Comparison of ENCODE assay signal across 21 cellular contexts in the genomic region with DNA sequence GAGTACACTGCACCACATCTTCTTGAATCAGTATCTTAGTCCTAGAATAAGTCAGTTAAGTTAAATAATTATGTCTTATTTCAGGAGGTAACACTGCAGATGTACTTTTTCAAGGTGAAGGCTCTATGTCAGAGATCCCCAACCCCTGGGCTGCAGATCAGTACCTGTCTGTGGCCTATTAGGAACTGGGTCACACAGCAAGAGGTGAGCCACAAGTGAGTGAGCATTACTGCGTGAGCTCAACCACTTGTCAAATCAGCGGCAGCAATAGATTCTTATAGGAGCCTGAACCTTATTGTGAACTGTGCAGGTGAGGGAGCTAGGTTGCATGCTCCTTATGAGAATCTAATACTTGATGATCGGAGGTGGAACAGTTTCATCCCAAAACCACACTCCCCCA.
DNase-seq lines count a peak whose midpoint lies in the region; ATAC-seq and TF ChIP-seq lines count a peak whose summit lies in the region.
"Had no signal": no experiment of that assay in that cellular context is flagged by ENCODE, and none has a peak within 500 bp of the region (broad histone marks: within the 10 kb centered on the region; RNA-seq: fewer than 3 reads in every experiment).

No MANE protein-coding gene starts in this region.

- intact Hi-C loops in stomach (cut with DNase I; ENCODE audit: low total_unique reads): no loop called here

- H3K27ac Mint-ChIP-seq in WTC11: peak overlapping the region; percentile 84
- H3K27ac Mint-ChIP-seq in progenitor cell of endocrine pancreas: peak overlapping the region; percentile 57
- no peak overlapping the region for H3K27ac Mint-ChIP-seq in natural killer cell treated with Interleukin-12 subunit alpha and Interleukin-12 subunit beta and Interleukin-15 and Interleukin-18, amount 100 ng/mL, for 72 hours

- TF ChIP-seq CTCF in GM12865 (IDR thresholded peaks at IDR 0.05; ENCODE audit: insufficient read depth, low read depth, low read length, missing control alignments) (no peak), WTC11 (IDR thresholded peaks at IDR 0.05) (no peak), progenitor cell of endocrine pancreas (IDR thresholded peaks at IDR 0.05; ENCODE audit: unreplicated experiment) (no peak), stomach (IDR thresholded peaks at IDR 0.05) (no peak)

- no peak overlapping the region for H3K27ac ChIP-seq in stomach
- H3K27ac ChIP-seq: 22Rv1, SK-N-MC had no signal

- peaks cover 0 to 10% (median 4%) of the 10 kb centered on the region in 4 donors for H3K9me3 ChIP-seq in stomach
- H3K9me3 ChIP-seq: MG63 had no signal

- H3K27me3 Mint-ChIP-seq in WTC11 (ENCODE audit: low read depth) (no peaks in the 10 kb centered on the region), progenitor cell of endocrine pancreas (peaks cover 14% of the 10 kb centered on the region)
- no peaks in the 10 kb centered on the region for H3K27me3 Mint-ChIP-seq in natural killer cell treated with Interleukin-12 subunit alpha and Interleukin-12 subunit beta and Interleukin-15 and Interleukin-18, amount 100 ng/mL, for 72 hours

- no peaks in the 10 kb centered on the region for H3K4me1 ChIP-seq in stomach

- no peaks in the 10 kb centered on the region for H3K27me3 ChIP-seq in stomach
- H3K27me3 ChIP-seq: MG63 had no signal

- H3K4me3 ChIP-seq in GM12865 (ENCODE audit: low read depth, low read length) (no peak overlapping the region; the same call in 1 of the 2 replicates), stomach (no peak overlapping the region)
- H3K4me3 ChIP-seq: K562, MG63, SK-N-MC had no signal

- ATAC-seq in HG02852 (IDR thresholded peaks at IDR 0.05; ENCODE audit: unreplicated experiment) (peak; percentile 26), WTC11 (no peak; the same call in 1 of the 2 replicates), GM18873 (IDR thresholded peaks at IDR 0.05; ENCODE audit: low FRiP score, unreplicated experiment) (no peak)
- no peak for ATAC-seq in natural killer cell treated with Interleukin-12 subunit alpha and Interleukin-12 subunit beta and Interleukin-15 and Interleukin-18, amount 100 ng/mL, for 72 hours
- ATAC-seq: K562, Panc1 had no signal

- H3K4me1 Mint-ChIP-seq in WTC11 (peaks cover 75% of the 10 kb centered on the region), progenitor cell of endocrine pancreas (ENCODE audit: low read depth) (peaks cover 19% of the 10 kb centered on the region)
- H3K4me1 Mint-ChIP-seq in natural killer cell treated with Interleukin-12 subunit alpha and Interleukin-12 subunit beta and Interleukin-15 and Interleukin-18, amount 100 ng/mL, for 72 hours (ENCODE audit: low read depth in 2 of 2): no peaks in the 10 kb centered on the region

- DNase-seq in GM12865 (ENCODE audit: low read depth): peak; percentile 73
- no peak for DNase-seq in WTC11 (ENCODE audit: low spot score)
- DNase-seq in progenitor cell of endocrine pancreas (ENCODE audit: low spot score, unreplicated experiment): no peak
- no peak for DNase-seq in stomach
- no peak for DNase-seq in natural killer cell treated with Interleukin-12 subunit alpha and Interleukin-12 subunit beta and Interleukin-15 and Interleukin-18, amount 100 ng/mL, for 72 hours (ENCODE audit: low spot score)
- DNase-seq: Calu3, DMS79 treated with DMSO at 0.1 percent for 48 hours, GF-D8, GOT3, HCEC 1CT, MG63, NCI-H2029, NCI-H526 treated with DMSO at 0.1 percent for 48 hours, SHP77 treated with DMSO at 0.1 percent for 48 hours, SW 1271 had no signal

- TF ChIP-seq POLR2A in stomach (IDR thresholded peaks at IDR 0.05): no peak

- H3K9me3 Mint-ChIP-seq in WTC11 (peaks cover 6% of the 10 kb centered on the region), progenitor cell of endocrine pancreas (ENCODE audit: low read depth) (no peaks in the 10 kb centered on the region)
- no peaks in the 10 kb centered on the region for H3K9me3 Mint-ChIP-seq in natural killer cell treated with Interleukin-12 subunit alpha and Interleukin-12 subunit beta and Interleukin-15 and Interleukin-18, amount 100 ng/mL, for 72 hours

- POLR2A ChIA-PET in WTC11 (lab: Charles Lee): no interaction called here

- CTCF ChIA-PET in WTC11 (lab: Charles Lee): no interaction called here

- WGBS in stomach, 5 donors: 89 to 96% (median 94%) methylated on average over 3 of the region's 3 CpGs

- H3K36me3 Mint-ChIP-seq in WTC11: peaks cover 6% of the 10 kb centered on the region
- no peaks in the 10 kb centered on the region for H3K36me3 Mint-ChIP-seq in progenitor cell of endocrine pancreas (ENCODE audit: insufficient read depth)
- H3K36me3 Mint-ChIP-seq in natural killer cell treated with Interleukin-12 subunit alpha and Interleukin-12 subunit beta and Interleukin-15 and Interleukin-18, amount 100 ng/mL, for 72 hours: no peaks in the 10 kb centered on the region

- H3K4me3 Mint-ChIP-seq in WTC11: no peak overlapping the region
- no peak overlapping the region for H3K4me3 Mint-ChIP-seq in progenitor cell of endocrine pancreas (ENCODE audit: low read depth)
- no peak overlapping the region for H3K4me3 Mint-ChIP-seq in natural killer cell treated with Interleukin-12 subunit alpha and Interleukin-12 subunit beta and Interleukin-15 and Interleukin-18, amount 100 ng/mL, for 72 hours

- no peaks in the 10 kb centered on the region for H3K36me3 ChIP-seq in stomach
- H3K36me3 ChIP-seq: MG63 had no signal

- no peak for TF ChIP-seq EP300 in stomach (IDR thresholded peaks at IDR 0.05)

TF ChIP-seq in WTC11, 78 proteins besides CTCF, POLR2A, EP300 and RAD21:
- TF ChIP-seq JAZF1 (CRISPR knock-in tag; IDR thresholded peaks at IDR 0.05) (no peak), ETV6 (CRISPR knock-in tag; IDR thresholded peaks at IDR 0.05) (no peak), FOXJ3 (CRISPR knock-in tag; IDR thresholded peaks at IDR 0.05; ENCODE audit: borderline replicate concordance) (no peak), CBFB (CRISPR knock-in tag; IDR thresholded peaks at IDR 0.05; ENCODE audit: low read depth) (no peak), IRF2 (CRISPR knock-in tag; IDR thresholded peaks at IDR 0.05; ENCODE audit: borderline replicate concordance, low read depth) (no peak), EMX1 (CRISPR knock-in tag; IDR thresholded peaks at IDR 0.05) (no peak), NR3C1 (CRISPR knock-in tag; conservative IDR thresholded peaks at IDR 0.05; ENCODE audit: low read depth) (no peak), ZNF671 (CRISPR knock-in tag; IDR thresholded peaks at IDR 0.05) (no peak), ZNF423 (CRISPR knock-in tag; IDR thresholded peaks at IDR 0.05) (no peak), ESRRA (CRISPR knock-in tag; IDR thresholded peaks at IDR 0.05; ENCODE audit: borderline replicate concordance) (no peak), SOX15 (CRISPR knock-in tag; IDR thresholded peaks at IDR 0.05) (no peak), TEAD1 (CRISPR knock-in tag; IDR thresholded peaks at IDR 0.05) (no peak), ZNF138 (CRISPR knock-in tag; conservative IDR thresholded peaks at IDR 0.05) (no peak), FOXP1 (CRISPR knock-in tag; IDR thresholded peaks at IDR 0.05; ENCODE audit: borderline replicate concordance) (no peak), KAT7 (CRISPR knock-in tag; IDR thresholded peaks at IDR 0.05; ENCODE audit: borderline replicate concordance) (no peak), ZNF232 (CRISPR knock-in tag; IDR thresholded peaks at IDR 0.05) (no peak), HMGA2 (CRISPR knock-in tag; IDR thresholded peaks at IDR 0.05) (no peak), NFYB (CRISPR knock-in tag; conservative IDR thresholded peaks at IDR 0.05; ENCODE audit: low read depth) (no peak)
- TF ChIP-seq, protein P1, sequence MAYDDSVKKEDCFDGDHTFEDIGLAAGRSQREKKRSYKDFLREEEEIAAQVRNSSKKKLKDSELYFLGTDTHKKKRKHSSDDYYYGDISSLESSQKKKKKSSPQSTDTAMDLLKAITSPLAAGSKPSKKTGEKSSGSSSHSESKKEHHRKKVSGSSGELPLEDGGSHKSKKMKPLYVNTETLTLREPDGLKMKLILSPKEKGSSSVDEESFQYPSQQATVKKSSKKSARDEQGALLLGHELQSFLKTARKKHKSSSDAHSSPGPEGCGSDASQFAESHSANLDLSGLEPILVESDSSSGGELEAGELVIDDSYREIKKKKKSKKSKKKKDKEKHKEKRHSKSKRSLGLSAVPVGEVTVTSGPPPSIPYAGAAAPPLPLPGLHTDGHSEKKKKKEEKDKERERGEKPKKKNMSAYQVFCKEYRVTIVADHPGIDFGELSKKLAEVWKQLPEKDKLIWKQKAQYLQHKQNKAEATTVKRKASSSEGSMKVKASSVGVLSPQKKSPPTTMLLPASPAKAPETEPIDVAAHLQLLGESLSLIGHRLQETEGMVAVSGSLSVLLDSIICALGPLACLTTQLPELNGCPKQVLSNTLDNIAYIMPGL (CRISPR knock-in tag; IDR thresholded peaks at IDR 0.05): no peak
- TF ChIP-seq, protein P2, sequence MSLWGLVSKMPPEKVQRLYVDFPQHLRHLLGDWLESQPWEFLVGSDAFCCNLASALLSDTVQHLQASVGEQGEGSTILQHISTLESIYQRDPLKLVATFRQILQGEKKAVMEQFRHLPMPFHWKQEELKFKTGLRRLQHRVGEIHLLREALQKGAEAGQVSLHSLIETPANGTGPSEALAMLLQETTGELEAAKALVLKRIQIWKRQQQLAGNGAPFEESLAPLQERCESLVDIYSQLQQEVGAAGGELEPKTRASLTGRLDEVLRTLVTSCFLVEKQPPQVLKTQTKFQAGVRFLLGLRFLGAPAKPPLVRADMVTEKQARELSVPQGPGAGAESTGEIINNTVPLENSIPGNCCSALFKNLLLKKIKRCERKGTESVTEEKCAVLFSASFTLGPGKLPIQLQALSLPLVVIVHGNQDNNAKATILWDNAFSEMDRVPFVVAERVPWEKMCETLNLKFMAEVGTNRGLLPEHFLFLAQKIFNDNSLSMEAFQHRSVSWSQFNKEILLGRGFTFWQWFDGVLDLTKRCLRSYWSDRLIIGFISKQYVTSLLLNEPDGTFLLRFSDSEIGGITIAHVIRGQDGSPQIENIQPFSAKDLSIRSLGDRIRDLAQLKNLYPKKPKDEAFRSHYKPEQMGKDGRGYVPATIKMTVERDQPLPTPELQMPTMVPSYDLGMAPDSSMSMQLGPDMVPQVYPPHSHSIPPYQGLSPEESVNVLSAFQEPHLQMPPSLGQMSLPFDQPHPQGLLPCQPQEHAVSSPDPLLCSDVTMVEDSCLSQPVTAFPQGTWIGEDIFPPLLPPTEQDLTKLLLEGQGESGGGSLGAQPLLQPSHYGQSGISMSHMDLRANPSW (CRISPR knock-in tag; conservative IDR thresholded peaks at IDR 0.05; ENCODE audit: low read depth): no peak
TF ChIP-seq in WTC11: peak in this region for 0.

Comparison
In these comparisons a context has a peak if more than half of its experiments do, and no peak if none do; other contexts are left out.
1. H3K27ac Mint-ChIP-seq: peak in WTC11 (single experiment) and progenitor cell of endocrine pancreas (single experiment); none in natural killer cell treated with Interleukin-12 subunit alpha and Interleukin-12 subunit beta and Interleukin-15 and Interleukin-18, amount 100 ng/mL, for 72 hours (0 of 2).